35 cellular contexts compared by ENCODE assay signal in genomic region chr1:164824542-164824941, GRCh38.
DNase-seq lines count a peak whose midpoint lies in the region; ATAC-seq and TF ChIP-seq lines count a peak whose summit lies in the region.
"Had no signal": no experiment of that assay in that cellular context is flagged by ENCODE, and none has a peak within 500 bp of the region (broad histone marks: within the 10 kb centered on the region; RNA-seq: fewer than 3 reads in every experiment).

No MANE protein-coding gene starts in this region.

- H3K36me3 ChIP-seq in left ventricle myocardium inferior (peaks cover 38% of the 10 kb centered on the region), psoas muscle (ENCODE audit: insufficient read depth in 1 of 2, low read depth in 1 of 2) (peaks cover 4 to 45% of the 10 kb centered on the region in 2 donors), uterus (no peaks in the 10 kb centered on the region)
- H3K36me3 ChIP-seq: neural progenitor cell, right lobe of liver had no signal

- ATAC-seq in psoas muscle (no peak), GM18511 (IDR thresholded peaks at IDR 0.05; ENCODE audit: unreplicated experiment) (no peak)

- peak; percentile 33 for DNase-seq in NCI-H82 (lab: John Stamatoyannopoulos, UW)
- no peak for DNase-seq in NCI-H82 treated with DMSO at 0.1 percent for 48 hours (lab: John Stamatoyannopoulos, UW; ENCODE audit: unreplicated experiment)
- no peak for DNase-seq in left ventricle myocardium inferior
- DNase-seq in psoas muscle = no peak
- no peak for DNase-seq in uterus
- DNase-seq in RPMI8226 = no peak
- no peak for DNase-seq in midbrain (lab: John Stamatoyannopoulos, UW)
- DNase-seq: activated CD4-positive, alpha-beta T cell treated with anti-CD3 and anti-CD28 coated beads, Interleukin-2, amount 50 U/mL, for 1 hour; activated CD4-positive, CD25-positive, alpha-beta regulatory T cell; activated gamma-delta T cell; activated naive CD8-positive, alpha-beta T cell treated with anti-CD3 and anti-CD28 coated beads for 36 hours; activated T-cell treated with anti-CD3 and anti-CD28 coated beads, Interleukin-2, amount 50 U/mL, for 1 hour; aorta; C1 segment of cervical spinal cord; central memory CD4-positive, alpha-beta T cell; COR-L47; cortex of kidney; DMS79; endodermal cell; GDM1; HCEC 1CT; Kasumi-1; kidney glomerular epithelial cell; NCI-H1417; NCI-H2029 treated with DMSO at 0.1 percent for 48 hours; OCI-M1; pancreas; right lobe of liver; stimulated activated CD4-positive, alpha-beta T cell treated with anti-CD3 and anti-CD28 coated beads, Interleukin-12 subunit alpha, Interleukin-12 subunit beta, amount 100 ng/mL, for 4 hours; stimulated activated CD4-positive, alpha-beta T cell treated with anti-CD3 and anti-CD28 coated beads, Interleukin-4, amount 100 ng/mL, for 1 hour had no signal

- H3K4me1 ChIP-seq in left ventricle myocardium inferior (peaks cover 24% of the 10 kb centered on the region), psoas muscle (peaks cover 19% of the 10 kb centered on the region), uterus (peaks cover 9 to 19% of the 10 kb centered on the region in 2 donors)
- H3K4me1 ChIP-seq: pancreas, right lobe of liver had no signal

- TF ChIP-seq CTCF in left ventricle myocardium inferior (IDR thresholded peaks at IDR 0.05; ENCODE audit: borderline replicate concordance) (no peak), psoas muscle (IDR thresholded peaks at IDR 0.05) (no peak), uterus (IDR thresholded peaks at IDR 0.05) (no peak)

- H3K27ac ChIP-seq in left ventricle myocardium inferior (replicated peaks) (peak overlapping the region; percentile 82), psoas muscle (peak overlapping the region; percentile 73), uterus (peak overlapping the region; percentile 71 to 85)
- H3K27ac ChIP-seq: 22Rv1, pancreas, right lobe of liver, SK-N-MC had no signal

- H3K4me3 ChIP-seq in left ventricle myocardium inferior (no peak overlapping the region), psoas muscle (peak overlapping the region; percentile 26), uterus (no peak overlapping the region)
- H3K4me3 ChIP-seq: lung, neural progenitor cell, pancreas, right lobe of liver, SK-N-MC had no signal

- intact Hi-C loops in left ventricle myocardium inferior (cut with micrococcal nuclease) = no loop called here
- intact Hi-C loops in psoas muscle (cut with DNase I) = loop anchor here in 1 of 2 donors (10.0 kb wide), 1 partner anchor 250 kb away; no protein-coding TSS in a partner anchor
- intact Hi-C loops in uterus (cut with DNase I; ENCODE audit: low total_unique reads) = no loop called here

- H3K9me3 ChIP-seq in left ventricle myocardium inferior (replicated peaks) = no peaks in the 10 kb centered on the region
- H3K9me3 ChIP-seq in psoas muscle = no peaks in the 10 kb centered on the region
- no peaks in the 10 kb centered on the region for H3K9me3 ChIP-seq in uterus
- H3K9me3 ChIP-seq: pancreas, right lobe of liver had no signal

- no peak for TF ChIP-seq POLR2A in uterus (IDR thresholded peaks at IDR 0.05)

- no peaks in the 10 kb centered on the region for H3K27me3 ChIP-seq in left ventricle myocardium inferior (ENCODE audit: low read depth)
- H3K27me3 ChIP-seq in psoas muscle (ENCODE audit: insufficient read depth in 3 of 3, low read length in 2 of 3) = no peaks in the 10 kb centered on the region
- no peaks in the 10 kb centered on the region for H3K27me3 ChIP-seq in uterus
- H3K27me3 ChIP-seq: neural progenitor cell, pancreas, right lobe of liver had no signal
